In genomic region chr3:79558943-79559342, GRCh38 we compare ENCODE assay signal across 22 cellular contexts.
A peak's percentile ranks its signal among the peaks of the same experiment; 100 is the strongest.
DNase-seq lines count a peak whose midpoint lies in the region; ATAC-seq, FAIRE-seq and TF ChIP-seq lines count a peak whose summit lies in the region.
"Had no signal": no experiment of that assay in that cellular context is flagged by ENCODE, and none has a peak within 500 bp of the region (broad histone marks: within the 10 kb centered on the region; RNA-seq: fewer than 3 reads in every experiment).

No MANE protein-coding gene starts in this region.

- H3K4me2 ChIP-seq in endothelial cell of umbilical vein (ENCODE audit: insufficient read depth, low read length), result no peak overlapping the region

- 83 to 87% methylated on average over 6 of the region's 6 CpGs for WGBS in testis, 2 donors

- TF ChIP-seq CTCF in A673 (conservative IDR thresholded peaks at IDR 0.05; ENCODE audit: low read depth, low read length) (no peak), endothelial cell of umbilical vein (IDR thresholded peaks at IDR 0.05; ENCODE audit: extremely low read depth in 1 of 2, insufficient read depth in 1 of 2, low read depth in 1 of 2, low read length in 2 of 2) (no peak), testis (IDR thresholded peaks at IDR 0.05) (no peak)
- no peak for TF ChIP-seq CTCF in CD8-positive, alpha-beta T cell (IDR thresholded peaks at IDR 0.05)

- peak overlapping the region; percentile 12 for H2AFZ ChIP-seq in endothelial cell of umbilical vein (ENCODE audit: low read depth, low read length)

- H4K20me1 ChIP-seq in endothelial cell of umbilical vein (replicated peaks; ENCODE audit: control insufficient read depth, extremely low read depth, insufficient read depth, low read length), result no peaks in the 10 kb centered on the region

- no peaks in the 10 kb centered on the region for H3K9me1 ChIP-seq in endothelial cell of umbilical vein (replicated peaks; ENCODE audit: control insufficient read depth, extremely low read depth, insufficient read depth, low read length)

- H3K4me1 Mint-ChIP-seq in CD8-positive, alpha-beta T cell (ENCODE audit: low read depth), result no peaks in the 10 kb centered on the region
- H3K4me1 Mint-ChIP-seq in stimulated activated effector memory CD8-positive, alpha-beta T cell treated with anti-CD3 and anti-CD28 coated beads, Interleukin-12 subunit alpha, Interleukin-12 subunit beta, amount 100 ng/mL, for 72 hours, result no peaks in the 10 kb centered on the region

- no peaks in the 10 kb centered on the region for H3K36me3 ChIP-seq in A673 (ENCODE audit: insufficient read depth, low read length, poor library complexity, severe bottlenecking)
- no peaks in the 10 kb centered on the region for H3K36me3 ChIP-seq in endothelial cell of umbilical vein (ENCODE audit: control insufficient read depth in 2 of 2, extremely low read depth in 1 of 2, insufficient read depth in 2 of 2, low read length in 2 of 2)
- H3K36me3 ChIP-seq in CD8-positive, alpha-beta T cell (ENCODE audit: insufficient read depth, low read length), result no peaks in the 10 kb centered on the region
- H3K36me3 ChIP-seq in testis (ENCODE audit: low read depth, missing control alignments), result no peaks in the 10 kb centered on the region
- H3K36me3 ChIP-seq: BE2C had no signal

- no peak for FAIRE-seq in endothelial cell of umbilical vein (lab: Jason Lieb, UNC)
- FAIRE-seq: GM19239, H1 had no signal

- no peak overlapping the region for H3K27ac Mint-ChIP-seq in CD8-positive, alpha-beta T cell
- no peak overlapping the region for H3K27ac Mint-ChIP-seq in stimulated activated effector memory CD8-positive, alpha-beta T cell treated with anti-CD3 and anti-CD28 coated beads, Interleukin-12 subunit alpha, Interleukin-12 subunit beta, amount 100 ng/mL, for 72 hours
- H3K27ac Mint-ChIP-seq: CD4-positive, alpha-beta T cell had no signal

- no peak for ATAC-seq in CD8-positive, alpha-beta T cell
- no peak for ATAC-seq in stimulated activated effector memory CD8-positive, alpha-beta T cell treated with anti-CD3 and anti-CD28 coated beads, Interleukin-12 subunit alpha, Interleukin-12 subunit beta, amount 100 ng/mL, for 72 hours

- no peaks in the 10 kb centered on the region for H3K9me3 ChIP-seq in A673 (ENCODE audit: low read depth, low read length, poor library complexity, severe bottlenecking)
- no peaks in the 10 kb centered on the region for H3K9me3 ChIP-seq in endothelial cell of umbilical vein (replicated peaks; ENCODE audit: control insufficient read depth, insufficient read depth, low read length)
- no peaks in the 10 kb centered on the region for H3K9me3 ChIP-seq in CD8-positive, alpha-beta T cell (ENCODE audit: low read length)
- no peaks in the 10 kb centered on the region for H3K9me3 ChIP-seq in testis
- H3K9me3 ChIP-seq: BE2C had no signal

- H3K4me3 ChIP-seq in A673 (ENCODE audit: low read depth, low read length, poor library complexity, severe bottlenecking), result no peak overlapping the region
- H3K4me3 ChIP-seq in endothelial cell of umbilical vein (replicated peaks in 1 of 3; ENCODE audit: insufficient read depth in 1 of 3, low read depth in 1 of 3, low read length in 3 of 3), result no peak overlapping the region
- no peak overlapping the region for H3K4me3 ChIP-seq in CD8-positive, alpha-beta T cell (ENCODE audit: low read depth, low read length)
- no peak overlapping the region for H3K4me3 ChIP-seq in testis

- no peaks in the 10 kb centered on the region for H3K36me3 Mint-ChIP-seq in CD8-positive, alpha-beta T cell
- no peaks in the 10 kb centered on the region for H3K36me3 Mint-ChIP-seq in stimulated activated effector memory CD8-positive, alpha-beta T cell treated with anti-CD3 and anti-CD28 coated beads, Interleukin-12 subunit alpha, Interleukin-12 subunit beta, amount 100 ng/mL, for 72 hours

- no peak overlapping the region for H3K27ac ChIP-seq in A673 (ENCODE audit: low read depth, low read length, poor library complexity, severe bottlenecking)
- no peak overlapping the region for H3K27ac ChIP-seq in endothelial cell of umbilical vein (ENCODE audit: insufficient read depth, low read depth, low read length)
- no peak overlapping the region for H3K27ac ChIP-seq in CD8-positive, alpha-beta T cell (ENCODE audit: low read depth, low read length)
- H3K27ac ChIP-seq in testis, result no peak overlapping the region
- H3K27ac ChIP-seq: RWPE1 had no signal

- H3K4me3 Mint-ChIP-seq in CD8-positive, alpha-beta T cell, result no peak overlapping the region
- no peak overlapping the region for H3K4me3 Mint-ChIP-seq in stimulated activated effector memory CD8-positive, alpha-beta T cell treated with anti-CD3 and anti-CD28 coated beads, Interleukin-12 subunit alpha, Interleukin-12 subunit beta, amount 100 ng/mL, for 72 hours
- H3K4me3 Mint-ChIP-seq: CD4-positive, alpha-beta T cell had no signal

- BruUV-seq in A673 (replicated peaks; lab: Mats Ljungman, UMichigan) (no TSS peak), endothelial cell of umbilical vein (replicated peaks; lab: Mats Ljungman, UMichigan) (no TSS peak)

- CTCF ChIA-PET in A673 (lab: Charles Lee), result no interaction called here
- CTCF ChIA-PET in endothelial cell of umbilical vein (lab: Charles Lee), result interaction anchor here (0.6 kb wide), 1 partner anchor 1063 kb away, joined by 3 read pairs; no protein-coding TSS in a partner anchor
- CTCF ChIA-PET in CD8-positive, alpha-beta T cell (lab: Charles Lee), result no interaction called here

- no peaks in the 10 kb centered on the region for H3K27me3 Mint-ChIP-seq in CD8-positive, alpha-beta T cell (ENCODE audit: low read depth)
- H3K27me3 Mint-ChIP-seq: CD4-positive, alpha-beta T cell had no signal

- TF ChIP-seq POLR2A in endothelial cell of umbilical vein (IDR thresholded peaks at IDR 0.05; ENCODE audit: low read depth, low read length) (no peak), testis (IDR thresholded peaks at IDR 0.05) (no peak)

- peaks cover 13% of the 10 kb centered on the region for H3K9me3 Mint-ChIP-seq in CD8-positive, alpha-beta T cell
- H3K9me3 Mint-ChIP-seq in stimulated activated effector memory CD8-positive, alpha-beta T cell treated with anti-CD3 and anti-CD28 coated beads, Interleukin-12 subunit alpha, Interleukin-12 subunit beta, amount 100 ng/mL, for 72 hours, result peaks cover 16% of the 10 kb centered on the region
- H3K9me3 Mint-ChIP-seq: CD4-positive, alpha-beta T cell had no signal

- dilution Hi-C loops in endothelial cell of umbilical vein (cut with MboI; ENCODE audit: extremely low pct_ligation_motif_present, low sequenced_read_pairs), result no loop called here

- H3K79me2 ChIP-seq in endothelial cell of umbilical vein (ENCODE audit: control insufficient read depth, insufficient read depth, low read length), result no peaks in the 10 kb centered on the region

- intact Hi-C loops in A673 (cut with micrococcal nuclease; ENCODE audit: unreplicated experiment), result no loop called here
- intact Hi-C loops in endothelial cell of umbilical vein (cut with micrococcal nuclease), result no loop called here
- intact Hi-C loops in CD8-positive, alpha-beta T cell (cut with DNase I, micrococcal nuclease), result no loop called here
- intact Hi-C loops in testis (cut with DNase I; ENCODE audit: low total_unique reads), result no loop called here

- no peaks in the 10 kb centered on the region for H3K27me3 ChIP-seq in A673 (replicated peaks; ENCODE audit: insufficient read depth, low read depth, low read length, poor library complexity)
- H3K27me3 ChIP-seq in endothelial cell of umbilical vein (ENCODE audit: control insufficient read depth in 2 of 2, insufficient read depth in 2 of 2, low read length in 2 of 2), result no peaks in the 10 kb centered on the region
- H3K27me3 ChIP-seq in CD8-positive, alpha-beta T cell (ENCODE audit: insufficient read depth, low read length), result no peaks in the 10 kb centered on the region
- no peaks in the 10 kb centered on the region for H3K27me3 ChIP-seq in testis
- H3K27me3 ChIP-seq: BE2C had no signal

- no peak overlapping the region for H3K9ac ChIP-seq in endothelial cell of umbilical vein (replicated peaks; ENCODE audit: extremely low read depth, insufficient read depth, low read length)

- POLR2A ChIA-PET in A673 (lab: Charles Lee; ENCODE audit: low non-redundant PET), result no interaction called here
- POLR2A ChIA-PET in endothelial cell of umbilical vein (lab: Charles Lee), result no interaction called here
- POLR2A ChIA-PET in CD8-positive, alpha-beta T cell (lab: Charles Lee), result no interaction called here

- DNase-seq in A673 (ENCODE audit: low spot score), result peak; percentile 4
- peak; percentile 0 for DNase-seq in HuH-7 (ENCODE audit: low spot score)
- DNase-seq in OCI-M1 (lab: John Stamatoyannopoulos, UW), result peak; percentile 45
- DNase-seq in endothelial cell of umbilical vein (ENCODE audit: low read depth, low spot score), result no peak
- no peak for DNase-seq in CD8-positive, alpha-beta T cell
- no peak for DNase-seq in stimulated activated effector memory CD8-positive, alpha-beta T cell treated with anti-CD3 and anti-CD28 coated beads, Interleukin-12 subunit alpha, Interleukin-12 subunit beta, amount 100 ng/mL, for 72 hours (ENCODE audit: low spot score in 2 of 2)
- DNase-seq in testis, result no peak
- DNase-seq in RPMI8226, result no peak
- DNase-seq: BE2C; Calu3; CD4-positive, alpha-beta T cell; GF-D8; KBM-7; NCI-H1048; NCI-H1436; NCI-H2029; NCI-H345; NCI-H526; SIG-M5 had no signal

- H3K4me1 ChIP-seq in A673 (ENCODE audit: insufficient read depth, low read length, poor library complexity, severe bottlenecking), result no peaks in the 10 kb centered on the region
- no peaks in the 10 kb centered on the region for H3K4me1 ChIP-seq in endothelial cell of umbilical vein (ENCODE audit: control insufficient read depth, extremely low read depth, insufficient read depth, low read length)
- no peaks in the 10 kb centered on the region for H3K4me1 ChIP-seq in CD8-positive, alpha-beta T cell (ENCODE audit: insufficient read depth, low read length)
- H3K4me1 ChIP-seq in testis, result no peaks in the 10 kb centered on the region
- H3K4me1 ChIP-seq: BE2C had no signal

TF ChIP-seq in endothelial cell of umbilical vein, 7 proteins besides CTCF, POLR2A, EP300 and RAD21:
- TF ChIP-seq EZH2 (IDR thresholded peaks at IDR 0.05; ENCODE audit: borderline replicate concordance, low read depth, low read length, severe bottlenecking) (no peak), GATA2 (IDR thresholded peaks at IDR 0.05; ENCODE audit: insufficient read depth, insufficient read length, low read depth, low read length) (no peak), MYC (IDR thresholded peaks at IDR 0.05; ENCODE audit: low read depth, low read length) (no peak)

Comparison
In these comparisons a context has a peak if more than half of its experiments do, and no peak if none do; other contexts are left out.
1. DNase-seq: peak in A673 (single experiment), HuH-7 (single experiment) and OCI-M1 (single experiment); none in endothelial cell of umbilical vein (single experiment), CD8-positive, alpha-beta T cell (0 of 7), stimulated activated effector memory CD8-positive, alpha-beta T cell treated with anti-CD3 and anti-CD28 coated beads, Interleukin-12 subunit alpha, Interleukin-12 subunit beta, amount 100 ng/mL, for 72 hours (0 of 2), testis (single experiment) and RPMI8226 (single experiment).